Comparison of ENCODE assay signal across 5 cellular contexts in the genomic region with DNA sequence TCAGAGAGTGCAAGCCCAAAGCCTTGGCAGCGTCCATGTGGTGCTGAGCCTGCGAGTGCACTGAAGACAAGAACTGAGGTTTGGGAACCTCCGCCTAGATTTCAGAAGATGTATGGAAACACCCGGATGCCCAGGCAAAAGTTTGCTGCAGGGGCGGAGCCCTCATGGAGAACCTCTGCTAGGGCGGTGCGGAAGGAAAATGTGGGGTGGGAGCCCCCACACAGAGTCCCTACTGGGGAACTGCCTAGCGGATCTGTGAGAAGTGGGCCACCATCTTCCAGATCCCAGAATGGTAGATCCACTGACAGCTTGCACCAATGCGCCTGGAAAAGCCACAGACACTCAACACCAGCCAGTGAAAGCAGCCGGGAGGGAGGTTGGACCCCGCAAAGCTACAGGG. TPM values are rescaled to one million over a fixed set of nuclear protein-coding genes. Genes with fewer than 3 reads are reported as not detected.
"Had no signal": no experiment of that assay in that cellular context is flagged by ENCODE, and none has a peak within 500 bp of the region (broad histone marks: within the 10 kb centered on the region; RNA-seq: fewer than 3 reads in every experiment).

No MANE protein-coding gene starts in this region.

RNA-seq across cellular contexts. Expression of a gene that starts 42.2 kb away (rescaled TPM):
- total RNA-seq: subcutaneous adipose tissue, suprapubic skin, temporal lobe, thyroid gland, ureter had no signal

RNA-seq across cellular contexts. Expression of a gene that starts 54.3 kb away (rescaled TPM):
- total RNA-seq: subcutaneous adipose tissue had no signal
